22 cellular contexts compared by ENCODE assay signal in the genomic region with DNA sequence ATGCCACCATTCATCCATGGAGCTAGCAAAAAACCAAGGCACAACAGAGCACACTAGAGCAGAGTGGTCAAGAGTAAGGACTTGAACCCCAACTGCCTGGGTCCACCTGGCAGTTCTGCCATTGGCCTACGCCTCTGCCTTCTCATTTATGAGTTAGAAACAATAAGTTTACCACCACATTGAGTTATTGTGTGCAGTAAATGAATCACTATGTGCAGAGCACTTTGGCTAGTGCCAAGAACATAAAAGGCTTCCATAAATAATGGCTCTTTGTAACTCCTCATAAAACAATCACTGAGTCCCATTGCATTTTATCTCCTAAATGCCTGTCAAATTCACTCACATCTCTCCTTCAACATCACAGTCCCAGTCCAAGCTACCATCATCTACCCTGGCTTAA.
DNase-seq lines count a peak whose midpoint lies in the region; ATAC-seq and TF ChIP-seq lines count a peak whose summit lies in the region.
"Had no signal": no experiment of that assay in that cellular context is flagged by ENCODE, and none has a peak within 500 bp of the region (broad histone marks: within the 10 kb centered on the region; RNA-seq: fewer than 3 reads in every experiment).

No MANE protein-coding gene starts in this region.

- peaks cover 7% of the 10 kb centered on the region for H3K27me3 Mint-ChIP-seq in H9 (ENCODE audit: low read depth)

- no peak overlapping the region for H3K4me3 Mint-ChIP-seq in H9
- H3K4me3 Mint-ChIP-seq: CD14-positive monocyte; CD4-positive, alpha-beta memory T cell; CD4-positive, CD25-positive, alpha-beta regulatory T cell; CD8-positive, alpha-beta memory T cell had no signal

- no peaks in the 10 kb centered on the region for H3K9me3 Mint-ChIP-seq in H9
- H3K9me3 Mint-ChIP-seq: CD8-positive, alpha-beta memory T cell had no signal

- H3K18ac ChIP-seq in H9 (ENCODE audit: insufficient read length, low read depth, low read length): no peak overlapping the region

- H3K4me3 ChIP-seq in mucosa of descending colon (no peak overlapping the region), MM.1S (ENCODE audit: low read length) (no peak overlapping the region)
- H3K4me3 ChIP-seq: BLaER1, GM12878 had no signal

- H2BK12ac ChIP-seq in H9 (ENCODE audit: insufficient read length, low read depth, low read length): peak overlapping the region; percentile 25

- H4K20me1 ChIP-seq in H9 (ENCODE audit: control insufficient read depth, insufficient read depth, insufficient read length) (no peaks in the 10 kb centered on the region), MM.1S (ENCODE audit: insufficient read depth, low read length) (no peaks in the 10 kb centered on the region)
- H4K20me1 ChIP-seq: BLaER1 had no signal

- no peak overlapping the region for H2BK5ac ChIP-seq in H9 (ENCODE audit: insufficient read length, low read length)

- intact Hi-C loops in mucosa of descending colon (cut with DNase I, micrococcal nuclease): no loop called here

- no peak for DNase-seq in H9
- DNase-seq in NCI-H69 (lab: John Stamatoyannopoulos, UW): peak; percentile 19
- no peak for DNase-seq in mucosa of descending colon
- DNase-seq in MM.1S: no peak
- no peak for DNase-seq in stimulated activated CD4-positive, alpha-beta T cell treated with anti-CD3 and anti-CD28 coated beads, Interleukin-15, amount 100 ng/mL, for 24 hours
- DNase-seq: 8988T; ACHN; BE2C; C1 segment of cervical spinal cord; CD4-positive, alpha-beta memory T cell; CD4-positive, CD25-positive, alpha-beta regulatory T cell; CD8-positive, alpha-beta memory T cell; COR-L47; DMS 273 treated with DMSO at 0.1 percent for 48 hours; DMS53; DMS79; DND-41; EL; GDM1 had no signal

- H3K9ac ChIP-seq in H9 (ENCODE audit: extremely low read depth, insufficient read length, low read length): no peak overlapping the region
- H3K9ac ChIP-seq in MM.1S (ENCODE audit: low read length): no peak overlapping the region
- H3K9ac ChIP-seq: BLaER1 had no signal

- no peaks in the 10 kb centered on the region for H3K23me2 ChIP-seq in H9 (ENCODE audit: insufficient read length, low read depth, low read length, poor library complexity, severe bottlenecking)

- no peak overlapping the region for H2AK5ac ChIP-seq in H9 (ENCODE audit: insufficient read length, low read length)

- H3K23ac ChIP-seq in H9 (ENCODE audit: insufficient read length, low read depth, low read length): no peak overlapping the region

- H3K4me2 ChIP-seq in H9 (ENCODE audit: insufficient read depth, insufficient read length, low read length) (no peak overlapping the region), MM.1S (ENCODE audit: low read depth, low read length) (no peak overlapping the region)
- H3K4me2 ChIP-seq: BLaER1 had no signal

- H2BK15ac ChIP-seq in H9 (ENCODE audit: low read depth, low read length): no peak overlapping the region

- no peak overlapping the region for H2BK120ac ChIP-seq in H9 (ENCODE audit: low read depth, low read length, poor library complexity, severe bottlenecking)

- no peaks in the 10 kb centered on the region for H3K79me1 ChIP-seq in H9 (ENCODE audit: insufficient read depth, low read depth, low read length, poor library complexity, severe bottlenecking)

- H3K79me2 ChIP-seq in H9 (ENCODE audit: insufficient read depth, low read length) (no peaks in the 10 kb centered on the region), MM.1S (ENCODE audit: low read length) (no peaks in the 10 kb centered on the region)

- no peak overlapping the region for H2AFZ ChIP-seq in H9 (ENCODE audit: low read length)
- H2AFZ ChIP-seq in MM.1S (ENCODE audit: low read length): no peak overlapping the region

- no peak overlapping the region for H3K27ac Mint-ChIP-seq in H9
- H3K27ac Mint-ChIP-seq: CD4-positive, alpha-beta memory T cell; CD8-positive, alpha-beta memory T cell had no signal

- ATAC-seq in mucosa of descending colon: peak; percentile 66
- ATAC-seq: GM12878 had no signal

- H3K14ac ChIP-seq in H9 (ENCODE audit: insufficient read depth, low read length): no peak overlapping the region

- no CpG with 5 or more reads among the region's 1 CpG for whole genome bisulfite sequencing in H9 (ENCODE audit: extremely low coverage, insufficient read length, low lambda C conversion rate)

- H3K36me3 Mint-ChIP-seq in H9 (ENCODE audit: insufficient read depth in 1 of 3, low read depth in 3 of 3): no peaks in the 10 kb centered on the region
- H3K36me3 Mint-ChIP-seq: CD14-positive monocyte; CD4-positive, alpha-beta memory T cell; CD4-positive, CD25-positive, alpha-beta regulatory T cell; CD8-positive, alpha-beta memory T cell had no signal

- no peak overlapping the region for H3T11ph ChIP-seq in H9 (ENCODE audit: low read length)

- H4K91ac ChIP-seq in H9 (ENCODE audit: insufficient read length, low read depth, low read length): no peak overlapping the region

- H3F3A ChIP-seq in MM.1S (ENCODE audit: insufficient read depth, low read length): no peaks in the 10 kb centered on the region

- H3K56ac ChIP-seq in H9 (ENCODE audit: insufficient read length, low read depth, low read length): no peak overlapping the region

- H3K27ac ChIP-seq in H9 (ENCODE audit: insufficient read length, low read depth, low read length) (no peak overlapping the region), MM.1S (ENCODE audit: low read length) (no peak overlapping the region)
- H3K27ac ChIP-seq: BLaER1 had no signal

- peaks cover 19 to 29% of the 10 kb centered on the region in 2 experiments for H3K4me1 Mint-ChIP-seq in H9
- H3K4me1 Mint-ChIP-seq: CD14-positive monocyte; CD4-positive, alpha-beta memory T cell; CD4-positive, CD25-positive, alpha-beta regulatory T cell; CD8-positive, alpha-beta memory T cell had no signal

- H3K36me3 ChIP-seq in mucosa of descending colon (ENCODE audit: low read depth): no peaks in the 10 kb centered on the region
- H3K36me3 ChIP-seq in MM.1S (replicated peaks; ENCODE audit: insufficient read depth, low read length): no peaks in the 10 kb centered on the region
- H3K36me3 ChIP-seq: BE2C, BLaER1 had no signal

- TF ChIP-seq CTCF in H9 (conservative IDR thresholded peaks at IDR 0.05) (no peak), mucosa of descending colon (IDR thresholded peaks at IDR 0.05) (no peak), MM.1S (IDR thresholded peaks at IDR 0.05; ENCODE audit: low read length) (no peak)

- no peak overlapping the region for H2BK20ac ChIP-seq in H9 (ENCODE audit: low read depth, low read length, poor library complexity, severe bottlenecking)

- H3K27me3 ChIP-seq in H9 (ENCODE audit: insufficient read depth, low read length): no peaks in the 10 kb centered on the region
- H3K27me3 ChIP-seq in MM.1S (replicated peaks; ENCODE audit: insufficient read depth, low read length): no peaks in the 10 kb centered on the region
- H3K27me3 ChIP-seq: BLaER1 had no signal

- no peak overlapping the region for H4K5ac ChIP-seq in H9 (ENCODE audit: insufficient read length, low read depth, low read length)

- peaks cover 12% of the 10 kb centered on the region; the same call in 1 of the 2 replicates for H3K4me1 ChIP-seq in H9 (ENCODE audit: insufficient read depth, low read length)
- H3K4me1 ChIP-seq in mucosa of descending colon (ENCODE audit: low read depth): no peaks in the 10 kb centered on the region
- H3K4me1 ChIP-seq in MM.1S (ENCODE audit: low read length): no peaks in the 10 kb centered on the region
- H3K4me1 ChIP-seq: BE2C, BLaER1 had no signal

- no peak overlapping the region for H4K8ac ChIP-seq in H9 (replicated peaks; ENCODE audit: insufficient read length, low read depth, low read length)

- H3K9me3 ChIP-seq in H9 (ENCODE audit: control insufficient read depth, low read depth, low read length) (no peaks in the 10 kb centered on the region), mucosa of descending colon (no peaks in the 10 kb centered on the region), MM.1S (replicated peaks; ENCODE audit: insufficient read depth, low read length) (no peaks in the 10 kb centered on the region)
- H3K9me3 ChIP-seq: BE2C, BLaER1 had no signal

- H3K4ac ChIP-seq in H9 (ENCODE audit: low read depth, low read length): no peak overlapping the region

- no peaks in the 10 kb centered on the region for H3K9me2 ChIP-seq in MM.1S (replicated peaks; ENCODE audit: insufficient read depth, low read length)
